Comparison of ENCODE assay signal across 1 cellular context in the genomic region with DNA sequence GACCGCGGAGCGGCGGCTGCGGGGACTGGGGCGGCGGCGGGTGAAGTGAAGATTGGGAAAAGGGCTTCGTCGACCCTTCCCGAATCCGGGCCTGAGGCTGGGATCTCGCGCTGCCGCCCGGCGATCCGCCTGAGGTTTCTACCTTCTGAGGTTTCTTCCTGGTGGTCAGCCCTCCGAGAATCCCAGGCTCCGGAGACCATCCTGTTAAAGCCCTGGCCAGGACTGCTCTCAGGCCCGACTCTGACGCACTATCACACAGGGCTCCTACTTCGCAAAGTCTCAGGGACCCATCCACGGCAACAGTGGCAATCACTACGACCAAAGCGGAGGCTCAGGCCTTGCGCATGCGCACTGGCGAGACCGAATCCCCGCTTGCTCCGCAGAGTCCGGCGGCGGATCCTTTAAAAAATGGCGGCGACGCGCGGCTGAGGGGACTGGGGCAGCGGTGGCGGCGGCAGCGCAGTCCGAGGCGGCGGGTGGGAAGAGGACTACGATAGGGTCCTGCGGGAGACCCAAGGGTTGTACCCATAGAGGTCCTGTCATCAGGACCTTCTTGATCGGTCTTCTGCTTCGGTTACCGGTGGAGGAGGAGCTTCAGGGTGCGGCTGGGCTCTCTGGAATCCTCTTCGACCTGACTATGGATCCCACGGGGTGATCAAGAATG.
TF ChIP-seq lines count a peak whose summit lies in the region.
"Not testable (repeated sequence)": the region's sequence is repeated elsewhere in the genome, so short reads cannot be mapped to it uniquely, and the experiment has no call there.

No MANE protein-coding gene starts in this region.

TF ChIP-seq in HepG2, 621 proteins besides CTCF, POLR2A, EP300 and RAD21 (continued from another document and continues in another):
- TF ChIP-seq ZNF407 (CRISPR knock-in tag; IDR thresholded peaks at IDR 0.05; ENCODE audit: not compliant biosample characterization) (peak; percentile 81), ZNF292 (CRISPR knock-in tag; IDR thresholded peaks at IDR 0.05; ENCODE audit: borderline replicate concordance, low read depth) (0 out of 2 replicates have a peak, but pooled peaks have one; percentile 28), TBX2 (CRISPR knock-in tag; IDR thresholded peaks at IDR 0.05; ENCODE audit: borderline replicate concordance) (peak; percentile 74; the same call in 1 of the 2 replicates), UBTF (CRISPR knock-in tag; IDR thresholded peaks at IDR 0.05) (peak; percentile 54), HNRNPL (IDR thresholded peaks at IDR 0.05; ENCODE audit: low read depth, low read length) (0 out of 2 replicates have a peak, but pooled peaks have one; percentile 5), SNAI1 (CRISPR knock-in tag; IDR thresholded peaks at IDR 0.05; ENCODE audit: borderline replicate concordance) (peak; percentile 76; the same call in 1 of the 2 replicates), ISL2 (CRISPR knock-in tag; IDR thresholded peaks at IDR 0.05) (peak; percentile 57; the same call in 1 of the 2 replicates), SALL1 (CRISPR knock-in tag; IDR thresholded peaks at IDR 0.05) (peak; percentile 68), ZBTB40 (CRISPR knock-in tag; IDR thresholded peaks at IDR 0.05) (peak; percentile 25; the same call in 1 of the 2 replicates)
- TF ChIP-seq, protein P1, sequence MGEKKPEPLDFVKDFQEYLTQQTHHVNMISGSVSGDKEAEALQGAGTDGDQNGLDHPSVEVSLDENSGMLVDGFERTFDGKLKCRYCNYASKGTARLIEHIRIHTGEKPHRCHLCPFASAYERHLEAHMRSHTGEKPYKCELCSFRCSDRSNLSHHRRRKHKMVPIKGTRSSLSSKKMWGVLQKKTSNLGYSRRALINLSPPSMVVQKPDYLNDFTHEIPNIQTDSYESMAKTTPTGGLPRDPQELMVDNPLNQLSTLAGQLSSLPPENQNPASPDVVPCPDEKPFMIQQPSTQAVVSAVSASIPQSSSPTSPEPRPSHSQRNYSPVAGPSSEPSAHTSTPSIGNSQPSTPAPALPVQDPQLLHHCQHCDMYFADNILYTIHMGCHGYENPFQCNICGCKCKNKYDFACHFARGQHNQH (CRISPR knock-in tag; IDR thresholded peaks at IDR 0.05) = peak; percentile 60; the same call in 1 of the 2 replicates
- TF ChIP-seq, protein P2, sequence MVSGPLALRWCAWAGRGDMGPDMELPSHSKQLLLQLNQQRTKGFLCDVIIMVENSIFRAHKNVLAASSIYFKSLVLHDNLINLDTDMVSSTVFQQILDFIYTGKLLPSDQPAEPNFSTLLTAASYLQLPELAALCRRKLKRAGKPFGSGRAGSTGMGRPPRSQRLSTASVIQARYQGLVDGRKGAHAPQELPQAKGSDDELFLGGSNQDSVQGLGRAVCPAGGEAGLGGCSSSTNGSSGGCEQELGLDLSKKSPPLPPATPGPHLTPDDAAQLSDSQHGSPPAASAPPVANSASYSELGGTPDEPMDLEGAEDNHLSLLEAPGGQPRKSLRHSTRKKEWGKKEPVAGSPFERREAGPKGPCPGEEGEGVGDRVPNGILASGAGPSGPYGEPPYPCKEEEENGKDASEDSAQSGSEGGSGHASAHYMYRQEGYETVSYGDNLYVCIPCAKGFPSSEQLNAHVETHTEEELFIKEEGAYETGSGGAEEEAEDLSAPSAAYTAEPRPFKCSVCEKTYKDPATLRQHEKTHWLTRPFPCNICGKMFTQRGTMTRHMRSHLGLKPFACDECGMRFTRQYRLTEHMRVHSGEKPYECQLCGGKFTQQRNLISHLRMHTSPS (CRISPR knock-in tag; IDR thresholded peaks at IDR 0.05; ENCODE audit: low read depth) = 0 out of 2 replicates have a peak, but pooled peaks have one; percentile 16
- TF ChIP-seq, protein P3, sequence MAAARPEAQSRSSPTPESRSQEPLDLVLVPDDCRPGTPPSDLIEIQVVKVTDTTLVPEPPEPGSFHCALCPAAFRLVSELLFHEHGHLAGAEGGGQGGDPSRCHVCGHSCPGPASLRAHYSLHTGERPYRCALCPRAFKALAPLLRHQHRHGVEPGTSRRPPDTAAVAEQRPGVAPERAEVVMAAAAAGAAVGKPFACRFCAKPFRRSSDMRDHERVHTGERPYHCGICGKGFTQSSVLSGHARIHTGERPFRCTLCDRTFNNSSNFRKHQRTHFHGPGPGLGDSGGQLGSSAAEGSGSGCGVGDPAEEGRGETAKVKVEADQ (CRISPR knock-in tag; IDR thresholded peaks at IDR 0.05; ENCODE audit: borderline replicate concordance) = 0 out of 2 replicates have a peak, but pooled peaks have one; percentile 63
- TF ChIP-seq, protein P4, sequence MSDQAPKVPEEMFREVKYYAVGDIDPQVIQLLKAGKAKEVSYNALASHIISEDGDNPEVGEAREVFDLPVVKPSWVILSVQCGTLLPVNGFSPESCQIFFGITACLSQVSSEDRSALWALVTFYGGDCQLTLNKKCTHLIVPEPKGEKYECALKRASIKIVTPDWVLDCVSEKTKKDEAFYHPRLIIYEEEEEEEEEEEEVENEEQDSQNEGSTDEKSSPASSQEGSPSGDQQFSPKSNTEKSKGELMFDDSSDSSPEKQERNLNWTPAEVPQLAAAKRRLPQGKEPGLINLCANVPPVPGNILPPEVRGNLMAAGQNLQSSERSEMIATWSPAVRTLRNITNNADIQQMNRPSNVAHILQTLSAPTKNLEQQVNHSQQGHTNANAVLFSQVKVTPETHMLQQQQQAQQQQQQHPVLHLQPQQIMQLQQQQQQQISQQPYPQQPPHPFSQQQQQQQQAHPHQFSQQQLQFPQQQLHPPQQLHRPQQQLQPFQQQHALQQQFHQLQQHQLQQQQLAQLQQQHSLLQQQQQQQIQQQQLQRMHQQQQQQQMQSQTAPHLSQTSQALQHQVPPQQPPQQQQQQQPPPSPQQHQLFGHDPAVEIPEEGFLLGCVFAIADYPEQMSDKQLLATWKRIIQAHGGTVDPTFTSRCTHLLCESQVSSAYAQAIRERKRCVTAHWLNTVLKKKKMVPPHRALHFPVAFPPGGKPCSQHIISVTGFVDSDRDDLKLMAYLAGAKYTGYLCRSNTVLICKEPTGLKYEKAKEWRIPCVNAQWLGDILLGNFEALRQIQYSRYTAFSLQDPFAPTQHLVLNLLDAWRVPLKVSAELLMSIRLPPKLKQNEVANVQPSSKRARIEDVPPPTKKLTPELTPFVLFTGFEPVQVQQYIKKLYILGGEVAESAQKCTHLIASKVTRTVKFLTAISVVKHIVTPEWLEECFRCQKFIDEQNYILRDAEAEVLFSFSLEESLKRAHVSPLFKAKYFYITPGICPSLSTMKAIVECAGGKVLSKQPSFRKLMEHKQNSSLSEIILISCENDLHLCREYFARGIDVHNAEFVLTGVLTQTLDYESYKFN (CRISPR knock-in tag; conservative IDR thresholded peaks at IDR 0.05) = peak; percentile 40; the same call in 1 of the 2 replicates
- not testable (repeated sequence) for TF ChIP-seq ZBTB40 (IDR thresholded peaks at IDR 0.05)
